Comparison of ENCODE assay signal across 10 cellular contexts in genomic region chr20:11001767-11002540, GRCh38.
DNase-seq lines count a peak whose midpoint lies in the region; ATAC-seq and TF ChIP-seq lines count a peak whose summit lies in the region.
"Had no signal": no experiment of that assay in that cellular context is flagged by ENCODE, and none has a peak within 500 bp of the region (broad histone marks: within the 10 kb centered on the region; RNA-seq: fewer than 3 reads in every experiment).

No MANE protein-coding gene starts in this region.

- peak overlapping the region; percentile 66 for H2AFZ ChIP-seq in osteoblast (ENCODE audit: low read length)

- H4K20me1 ChIP-seq in osteoblast (ENCODE audit: insufficient read depth, low read length), result no peaks in the 10 kb centered on the region

- H3K36me3 Mint-ChIP-seq in natural killer cell, result no peaks in the 10 kb centered on the region
- no peaks in the 10 kb centered on the region for H3K36me3 Mint-ChIP-seq in activated naive CD8-positive, alpha-beta T cell treated with anti-CD3 and anti-CD28 coated beads, Interleukin-2, amount 50 U/mL, for 24 hours (ENCODE audit: low read depth)

- ATAC-seq in natural killer cell (no peak), HG03280 (IDR thresholded peaks at IDR 0.05; ENCODE audit: unreplicated experiment) (no peak)
- no peak for ATAC-seq in activated naive CD8-positive, alpha-beta T cell treated with anti-CD3 and anti-CD28 coated beads, Interleukin-2, amount 50 U/mL, for 24 hours

- H3K4me2 ChIP-seq in osteoblast (ENCODE audit: insufficient read depth, low read length), result peak overlapping the region; percentile 60

- no peaks in the 10 kb centered on the region for H3K79me2 ChIP-seq in osteoblast (ENCODE audit: insufficient read depth, low read length)

- H3K36me3 ChIP-seq in osteoblast (ENCODE audit: insufficient read depth, low read length), result no peaks in the 10 kb centered on the region
- no peaks in the 10 kb centered on the region for H3K36me3 ChIP-seq in ascending aorta

- DNase-seq in Daoy (ENCODE audit: low read depth), result peak; percentile 93
- DNase-seq in NOMO-1 treated with dmso at 0.1 percent for 144 hours (lab: John Stamatoyannopoulos, UW; ENCODE audit: unreplicated experiment), result peak; percentile 46
- peak; percentile 76 for DNase-seq in epithelial cell of proximal tubule (ENCODE audit: low read depth)
- no peak for DNase-seq in osteoblast (ENCODE audit: insufficient read length, low spot score, missing footprints)
- DNase-seq in natural killer cell, result no peak
- DNase-seq in activated naive CD8-positive, alpha-beta T cell treated with anti-CD3 and anti-CD28 coated beads, Interleukin-2, amount 50 U/mL, for 24 hours, result no peak
- DNase-seq in ascending aorta (ENCODE audit: low spot score in 2 of 2), result no peak
- DNase-seq: activated T-cell treated with anti-CD3 and anti-CD28 coated beads, Interleukin-2, amount 50 U/mL, for 24 hours; DMS79 treated with DMSO at 0.1 percent for 48 hours had no signal

- H3K4me1 ChIP-seq in osteoblast (ENCODE audit: insufficient read depth, low read length) (peaks cover 13% of the 10 kb centered on the region), ascending aorta (peaks cover 0 to 2% of the 10 kb centered on the region in 2 donors)

- H3K4me3 Mint-ChIP-seq in natural killer cell, result no peak overlapping the region
- no peak overlapping the region for H3K4me3 Mint-ChIP-seq in activated naive CD8-positive, alpha-beta T cell treated with anti-CD3 and anti-CD28 coated beads, Interleukin-2, amount 50 U/mL, for 24 hours
- H3K4me3 Mint-ChIP-seq: activated T-cell treated with anti-CD3 and anti-CD28 coated beads, Interleukin-2, amount 50 U/mL, for 24 hours had no signal

- H3K27ac Mint-ChIP-seq in natural killer cell, result no peak overlapping the region
- no peak overlapping the region for H3K27ac Mint-ChIP-seq in activated naive CD8-positive, alpha-beta T cell treated with anti-CD3 and anti-CD28 coated beads, Interleukin-2, amount 50 U/mL, for 24 hours
- H3K27ac Mint-ChIP-seq: activated T-cell treated with anti-CD3 and anti-CD28 coated beads, Interleukin-2, amount 50 U/mL, for 24 hours had no signal

- TF ChIP-seq CTCF in epithelial cell of proximal tubule (conservative IDR thresholded peaks at IDR 0.05; ENCODE audit: low read depth, low read length), result no peak
- TF ChIP-seq CTCF in osteoblast (IDR thresholded peaks at IDR 0.05; ENCODE audit: extremely low read depth, low read depth, low read length), result no peak
- no peak for TF ChIP-seq CTCF in natural killer cell (IDR thresholded peaks at IDR 0.05)
- no peak for TF ChIP-seq CTCF in ascending aorta (IDR thresholded peaks at IDR 0.05)

- intact Hi-C loops in natural killer cell (cut with micrococcal nuclease), result no loop called here
- intact Hi-C loops in ascending aorta (cut with DNase I), result no loop called here

- no peaks in the 10 kb centered on the region for H3K9me3 ChIP-seq in osteoblast (ENCODE audit: low read depth, low read length)
- H3K9me3 ChIP-seq in ascending aorta, result no peaks in the 10 kb centered on the region

- peak overlapping the region; percentile 73 for H3K27ac ChIP-seq in osteoblast (ENCODE audit: low read depth, low read length)
- peak overlapping the region in 1 of 2 donors; percentile 24 for H3K27ac ChIP-seq in ascending aorta

- no peaks in the 10 kb centered on the region for H3K27me3 ChIP-seq in osteoblast (ENCODE audit: insufficient read depth, low read length)
- no peaks in the 10 kb centered on the region for H3K27me3 ChIP-seq in ascending aorta

- no peaks in the 10 kb centered on the region for H3K27me3 Mint-ChIP-seq in natural killer cell (ENCODE audit: low read depth in 2 of 2)
- no peaks in the 10 kb centered on the region for H3K27me3 Mint-ChIP-seq in activated naive CD8-positive, alpha-beta T cell treated with anti-CD3 and anti-CD28 coated beads, Interleukin-2, amount 50 U/mL, for 24 hours
- H3K27me3 Mint-ChIP-seq: activated T-cell treated with anti-CD3 and anti-CD28 coated beads, Interleukin-2, amount 50 U/mL, for 24 hours had no signal

- H3K4me3 ChIP-seq in epithelial cell of proximal tubule (ENCODE audit: low read depth, low read length) (no peak overlapping the region), osteoblast (ENCODE audit: insufficient read depth, low read length) (no peak overlapping the region), ascending aorta (no peak overlapping the region)

- H3K9me3 Mint-ChIP-seq in natural killer cell, result peaks cover 0 to 3% of the 10 kb centered on the region in 2 donors
- H3K9me3 Mint-ChIP-seq in activated naive CD8-positive, alpha-beta T cell treated with anti-CD3 and anti-CD28 coated beads, Interleukin-2, amount 50 U/mL, for 24 hours, result peaks cover 13% of the 10 kb centered on the region

- no peaks in the 10 kb centered on the region for H3K4me1 Mint-ChIP-seq in natural killer cell
- H3K4me1 Mint-ChIP-seq in activated naive CD8-positive, alpha-beta T cell treated with anti-CD3 and anti-CD28 coated beads, Interleukin-2, amount 50 U/mL, for 24 hours, result no peaks in the 10 kb centered on the region

Comparison
In these comparisons a context has a peak if more than half of its experiments do, and no peak if none do; other contexts are left out.
1. DNase-seq: peak in Daoy (single experiment), NOMO-1 treated with dmso at 0.1 percent for 144 hours (single experiment) and epithelial cell of proximal tubule (single experiment); none in osteoblast (single experiment), natural killer cell (single experiment), activated naive CD8-positive, alpha-beta T cell treated with anti-CD3 and anti-CD28 coated beads, Interleukin-2, amount 50 U/mL, for 24 hours (single experiment) and ascending aorta (0 of 2).